Comparison of ENCODE assay signal across 17 cellular contexts in genomic region chr19:2556221-2557092, GRCh38.
A peak's percentile ranks its signal among the peaks of the same experiment; 100 is the strongest.
DNase-seq lines count a peak whose midpoint lies in the region; ATAC-seq, FAIRE-seq and TF ChIP-seq lines count a peak whose summit lies in the region.
"Had no signal": no experiment of that assay in that cellular context is flagged by ENCODE, and none has a peak within 500 bp of the region (broad histone marks: within the 10 kb centered on the region; RNA-seq: fewer than 3 reads in every experiment).

No MANE protein-coding gene starts in this region.

- H3K4me1 Mint-ChIP-seq in Caco-2 (ENCODE audit: low read depth, unreplicated experiment) (peaks cover 9% of the 10 kb centered on the region), glutamatergic neuron (ENCODE audit: low read depth, unreplicated experiment) (peaks cover 6% of the 10 kb centered on the region)
- peaks cover 52% of the 10 kb centered on the region for H3K4me1 Mint-ChIP-seq in activated T-cell treated with anti-CD3 and anti-CD28 coated beads, Interleukin-2, amount 50 U/mL, for 72 hours (ENCODE audit: low read depth)

- H3K4me3 Mint-ChIP-seq in Caco-2 (ENCODE audit: unreplicated experiment) (no peak overlapping the region), glutamatergic neuron (ENCODE audit: unreplicated experiment) (no peak overlapping the region)
- no peak overlapping the region for H3K4me3 Mint-ChIP-seq in activated T-cell treated with anti-CD3 and anti-CD28 coated beads, Interleukin-2, amount 50 U/mL, for 72 hours
- H3K4me3 Mint-ChIP-seq: activated CD4-positive, alpha-beta T cell treated with anti-CD3 and anti-CD28 coated beads, Interleukin-2, amount 10 ng/mL, durations not matched to agents 7 days and 5 days had no signal

- peak overlapping the region; percentile 35 for H3K27ac ChIP-seq in trophoblast cell (ENCODE audit: low read depth, low read length)
- no peak overlapping the region for H3K27ac ChIP-seq in small intestine (ENCODE audit: low read depth in 1 of 2, low read length in 1 of 2)
- H3K27ac ChIP-seq: esophagus muscularis mucosa, heart left ventricle had no signal

- no peak for DNase-seq in Caco-2
- DNase-seq in NT2/D1 (ENCODE audit: low read depth, low spot score), result no peak
- DNase-seq in glutamatergic neuron, result no peak
- DNase-seq in trophoblast cell, result no peak
- DNase-seq in activated T-cell treated with anti-CD3 and anti-CD28 coated beads, Interleukin-2, amount 50 U/mL, for 72 hours, result no peak
- no peak for DNase-seq in activated CD4-positive, CD25-positive, alpha-beta regulatory T cell (lab: John Stamatoyannopoulos, UW)
- DNase-seq in small intestine, result no peak
- DNase-seq in NCI-H1417 (lab: John Stamatoyannopoulos, UW), result no peak
- DNase-seq: activated CD4-positive, alpha-beta T cell treated with anti-CD3 and anti-CD28 coated beads, Interleukin-2, amount 10 ng/mL, durations not matched to agents 7 days and 5 days; amniotic stem cell; NCI-H446 treated with DMSO at 0.1 percent for 48 hours; T1000 had no signal

- intact Hi-C loops in Caco-2 (cut with micrococcal nuclease; ENCODE audit: unreplicated experiment), result no loop called here

- peak overlapping the region; percentile 96 for H2AK5ac ChIP-seq in trophoblast cell (ENCODE audit: low read length)

- H4K8ac ChIP-seq in trophoblast cell (ENCODE audit: low read depth, low read length), result peak overlapping the region; percentile 77

- H2BK120ac ChIP-seq in trophoblast cell (ENCODE audit: insufficient read depth, low read length, poor library complexity), result peak overlapping the region; percentile 92

- no peaks in the 10 kb centered on the region for H3K36me3 ChIP-seq in Caco-2 (ENCODE audit: control insufficient read depth, insufficient read depth, low read length)
- no peaks in the 10 kb centered on the region for H3K36me3 ChIP-seq in NT2/D1 (ENCODE audit: insufficient read depth, insufficient read length, low read length)
- H3K36me3 ChIP-seq in trophoblast cell (ENCODE audit: control insufficient read depth in 1 of 2, insufficient read depth in 2 of 2, low read length in 2 of 2), result no peaks in the 10 kb centered on the region
- H3K36me3 ChIP-seq in small intestine (ENCODE audit: control insufficient read depth in 2 of 2, insufficient read depth in 2 of 2, low read length in 2 of 2), result no peaks in the 10 kb centered on the region
- H3K36me3 ChIP-seq: esophagus muscularis mucosa, heart left ventricle, prostate gland had no signal

- no TSS peak for BruUV-seq in Caco-2 (replicated peaks; lab: Mats Ljungman, UMichigan)

- H2BK12ac ChIP-seq in trophoblast cell (ENCODE audit: low read length), result peak overlapping the region; percentile 92

- peak overlapping the region; percentile 87 for H2BK5ac ChIP-seq in trophoblast cell (ENCODE audit: low read depth, low read length, poor library complexity)

- H3K79me1 ChIP-seq in trophoblast cell (ENCODE audit: low read length), result peaks cover 21% of the 10 kb centered on the region

- H3K4me1 ChIP-seq in Caco-2 (peaks cover 19% of the 10 kb centered on the region), NT2/D1 (ENCODE audit: insufficient read depth, insufficient read length) (peaks cover 17% of the 10 kb centered on the region), trophoblast cell (ENCODE audit: control insufficient read depth in 1 of 2, insufficient read depth in 2 of 2, low read length in 2 of 2) (peaks cover 16 to 23% of the 10 kb centered on the region in 2 experiments), small intestine (ENCODE audit: control insufficient read depth in 2 of 2, insufficient read depth in 1 of 2, low read depth in 1 of 2, low read length in 1 of 2) (no peaks in the 10 kb centered on the region)
- H3K4me1 ChIP-seq: prostate gland had no signal

- CTCF ChIA-PET in Caco-2 (lab: Charles Lee), result no interaction called here

- peaks cover 3% of the 10 kb centered on the region for H3K79me2 ChIP-seq in trophoblast cell (ENCODE audit: control insufficient read depth, insufficient read depth, low read length, poor library complexity)

- peaks cover 5% of the 10 kb centered on the region for H3K36me3 Mint-ChIP-seq in Caco-2 (ENCODE audit: insufficient read depth, unreplicated experiment)
- no peaks in the 10 kb centered on the region for H3K36me3 Mint-ChIP-seq in glutamatergic neuron (ENCODE audit: unreplicated experiment)
- H3K36me3 Mint-ChIP-seq in activated T-cell treated with anti-CD3 and anti-CD28 coated beads, Interleukin-2, amount 50 U/mL, for 72 hours (ENCODE audit: insufficient read depth in 2 of 2), result no peaks in the 10 kb centered on the region

- peak overlapping the region; percentile 18 for H3K9ac ChIP-seq in NT2/D1 (ENCODE audit: insufficient read length, low read depth)
- H3K9ac ChIP-seq in trophoblast cell (ENCODE audit: low read length), result no peak overlapping the region

- no peak for FAIRE-seq in small intestine (lab: Jason Lieb, UNC)
- FAIRE-seq: keratinocyte had no signal

- POLR2A ChIA-PET in Caco-2 (lab: Charles Lee), result interaction anchor here (1.5 kb wide), 1 partner anchor 81 kb away, joined by 4 read pairs; the partner anchor contains the start of gene GADD45B

- peak overlapping the region; percentile 95 for H4K91ac ChIP-seq in trophoblast cell (ENCODE audit: low read depth, low read length)

- TF ChIP-seq CTCF in Caco-2 (IDR thresholded peaks at IDR 0.05; ENCODE audit: insufficient read depth in 1 of 2, low read depth in 1 of 2, low read length in 1 of 2, severe bottlenecking in 1 of 2, unreplicated experiment in 1 of 2) (no peak), glutamatergic neuron (IDR thresholded peaks at IDR 0.05; ENCODE audit: partially characterized antibody, unreplicated experiment) (no peak)

- H3K4me3 ChIP-seq in Caco-2 (ENCODE audit: low read depth, low read length) (no peak overlapping the region), NT2/D1 (ENCODE audit: insufficient read length, low read depth) (no peak overlapping the region), trophoblast cell (ENCODE audit: low read depth, low read length) (no peak overlapping the region), small intestine (ENCODE audit: low read depth in 1 of 2, low read length in 2 of 2) (no peak overlapping the region)
- H3K4me3 ChIP-seq: coronary artery, esophagus muscularis mucosa, heart left ventricle, prostate gland had no signal

- H3K9me3 ChIP-seq in Caco-2 (no peaks in the 10 kb centered on the region), NT2/D1 (ENCODE audit: insufficient read depth, low read length) (no peaks in the 10 kb centered on the region), trophoblast cell (ENCODE audit: insufficient read depth, low read depth, low read length) (no peaks in the 10 kb centered on the region), small intestine (ENCODE audit: control insufficient read depth, low read depth) (no peaks in the 10 kb centered on the region)
- H3K9me3 ChIP-seq: esophagus muscularis mucosa, heart left ventricle, prostate gland had no signal

- H3K14ac ChIP-seq in trophoblast cell (ENCODE audit: low read length), result peak overlapping the region; percentile 85

- H3K27ac Mint-ChIP-seq in Caco-2 (ENCODE audit: unreplicated experiment) (peak overlapping the region; percentile 15), glutamatergic neuron (ENCODE audit: unreplicated experiment) (peak overlapping the region; percentile 36)
- no peak overlapping the region for H3K27ac Mint-ChIP-seq in activated T-cell treated with anti-CD3 and anti-CD28 coated beads, Interleukin-2, amount 50 U/mL, for 72 hours
- H3K27ac Mint-ChIP-seq: activated CD4-positive, alpha-beta T cell treated with anti-CD3 and anti-CD28 coated beads, Interleukin-2, amount 10 ng/mL, durations not matched to agents 7 days and 5 days had no signal

- H3K27me3 Mint-ChIP-seq in Caco-2 (ENCODE audit: insufficient read depth, unreplicated experiment), result no peaks in the 10 kb centered on the region
- peaks cover 10% of the 10 kb centered on the region for H3K27me3 Mint-ChIP-seq in glutamatergic neuron (ENCODE audit: unreplicated experiment)
- H3K27me3 Mint-ChIP-seq in activated T-cell treated with anti-CD3 and anti-CD28 coated beads, Interleukin-2, amount 50 U/mL, for 72 hours (ENCODE audit: low read depth), result peaks cover 5% of the 10 kb centered on the region
- H3K27me3 Mint-ChIP-seq: activated CD4-positive, alpha-beta T cell treated with anti-CD3 and anti-CD28 coated beads, Interleukin-2, amount 10 ng/mL, durations not matched to agents 7 days and 5 days had no signal

- H4K12ac ChIP-seq in trophoblast cell (ENCODE audit: low read depth, low read length), result peak overlapping the region; percentile 27

- peak overlapping the region; percentile 37 for H2AFZ ChIP-seq in trophoblast cell (ENCODE audit: insufficient read depth, low read length, poor library complexity)

- no peak for ATAC-seq in activated T-cell treated with anti-CD3 and anti-CD28 coated beads, Interleukin-2, amount 50 U/mL, for 72 hours (replicated peaks in 1 of 2)

- no peak overlapping the region for H3K23ac ChIP-seq in trophoblast cell (ENCODE audit: low read length)

- H3K4me2 ChIP-seq in trophoblast cell (ENCODE audit: low read length), result no peak overlapping the region

- WGBS in trophoblast cell (ENCODE audit: extremely low coverage, insufficient coverage, insufficient read length), result no CpG with 5 or more reads among the region's 37 CpGs
- WGBS in small intestine, 3 donors, result 74 to 82% (median 82%) methylated on average over 34 to 37 of the region's 37 CpGs

- H3K9me3 Mint-ChIP-seq in Caco-2 (ENCODE audit: unreplicated experiment) (no peaks in the 10 kb centered on the region), glutamatergic neuron (ENCODE audit: unreplicated experiment) (no peaks in the 10 kb centered on the region)
- H3K9me3 Mint-ChIP-seq in activated T-cell treated with anti-CD3 and anti-CD28 coated beads, Interleukin-2, amount 50 U/mL, for 72 hours, result no peaks in the 10 kb centered on the region
- H3K9me3 Mint-ChIP-seq: activated CD4-positive, alpha-beta T cell treated with anti-CD3 and anti-CD28 coated beads, Interleukin-2, amount 10 ng/mL, durations not matched to agents 7 days and 5 days had no signal

- H3K4ac ChIP-seq in trophoblast cell (ENCODE audit: low read depth, low read length), result peak overlapping the region; percentile 80

- H3K18ac ChIP-seq in trophoblast cell (ENCODE audit: low read length), result peak overlapping the region; percentile 42

- H3K27me3 ChIP-seq in Caco-2 (replicated peaks; ENCODE audit: control insufficient read depth, insufficient read depth, low read length), result no peaks in the 10 kb centered on the region
- no peaks in the 10 kb centered on the region for H3K27me3 ChIP-seq in NT2/D1 (ENCODE audit: insufficient read depth, insufficient read length)
- no peaks in the 10 kb centered on the region for H3K27me3 ChIP-seq in trophoblast cell (ENCODE audit: insufficient read depth, low read length)
- H3K27me3 ChIP-seq in small intestine (ENCODE audit: control insufficient read depth in 2 of 2, insufficient read depth in 2 of 2, low read length in 2 of 2), result no peaks in the 10 kb centered on the region
- H3K27me3 ChIP-seq: esophagus muscularis mucosa, heart left ventricle had no signal
